In the genomic region with DNA sequence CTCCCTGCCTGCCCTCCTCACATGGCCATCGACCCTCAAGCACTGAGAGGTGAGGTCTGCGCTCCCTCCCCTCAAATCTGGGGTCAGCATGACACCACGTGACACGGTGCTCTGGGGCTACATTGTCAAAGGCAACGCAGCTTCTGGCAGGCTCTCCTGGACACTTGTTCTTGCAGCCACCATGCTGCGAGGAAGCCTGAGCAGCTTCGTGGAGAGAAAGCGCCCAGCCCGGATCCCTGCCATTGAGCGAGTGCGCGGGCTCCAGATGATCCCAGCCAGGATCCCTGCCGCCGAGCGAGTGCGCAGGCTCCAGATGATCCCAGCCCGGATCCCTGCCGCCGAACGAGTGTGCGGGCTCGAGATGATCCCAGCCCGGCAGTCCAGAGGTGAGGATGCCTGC, we compare ENCODE assay signal across 21 cellular contexts.
DNase-seq lines count a peak whose midpoint lies in the region; FAIRE-seq and TF ChIP-seq lines count a peak whose summit lies in the region.
"Had no signal": no experiment of that assay in that cellular context is flagged by ENCODE, and none has a peak within 500 bp of the region (broad histone marks: within the 10 kb centered on the region; RNA-seq: fewer than 3 reads in every experiment).

No MANE protein-coding gene starts in this region.

- no peak overlapping the region for H3K27ac ChIP-seq in esophagus muscularis mucosa (replicated peaks in 1 of 4)
- H3K27ac ChIP-seq: A549; BLaER1 treated with 17β-estradiol and CSF1 and Interleukin-3, amounts not matched to agents 10 nM and 100 nM; Peyer's patch had no signal

- TF ChIP-seq POLR2A in GM12891 (IDR thresholded peaks at IDR 0.05; ENCODE audit: low read depth, low read length) = no peak
- TF ChIP-seq POLR2A in esophagus muscularis mucosa (IDR thresholded peaks at IDR 0.05; ENCODE audit: low read depth) = no peak

- H3K4me3 ChIP-seq in H7 (ENCODE audit: insufficient read depth, low read depth, low read length) = no peak overlapping the region
- H3K4me3 ChIP-seq in esophagus muscularis mucosa = no peak overlapping the region
- H3K4me3 ChIP-seq in MG63 = no peak overlapping the region
- H3K4me3 ChIP-seq: A549; BLaER1 treated with 17β-estradiol and CSF1 and Interleukin-3, amounts not matched to agents 10 nM and 100 nM; Peyer's patch had no signal

- DNase-seq in GM12891 (ENCODE audit: insufficient read length, low spot score) (peak; percentile 13), H7 (peak; percentile 37), esophagus muscularis mucosa (ENCODE audit: extremely low spot score) (peak; percentile 75), posterior vena cava (ENCODE audit: low spot score) (peak; percentile 74), ureter (ENCODE audit: low spot score) (no peak), NCI-H146 treated with DMSO at 0.1 percent for 48 hours (lab: John Stamatoyannopoulos, UW; ENCODE audit: unreplicated experiment) (no peak), MG63 (no peak)
- DNase-seq: AML-193; CD4-positive, alpha-beta T cell; KBM-7; NCI-H1105 treated with DMSO at 0.1 percent for 48 hours; NCI-H146; NCI-H2029 treated with DMSO at 0.1 percent for 48 hours; NCI-H2227 treated with DMSO at 0.1 percent for 48 hours; NCI-H526 treated with DMSO at 0.1 percent for 48 hours; Peyer's patch; SHP77 treated with DMSO at 0.1 percent for 48 hours; SW 1271 had no signal

- H3K27me3 ChIP-seq in H7 (ENCODE audit: control insufficient read depth, insufficient read depth, low read length) (no peaks in the 10 kb centered on the region), esophagus muscularis mucosa (no peaks in the 10 kb centered on the region), MG63 (no peaks in the 10 kb centered on the region)
- H3K27me3 ChIP-seq: BLaER1 treated with 17β-estradiol and CSF1 and Interleukin-3, amounts not matched to agents 10 nM and 100 nM; Peyer's patch had no signal

- no peak for FAIRE-seq in GM12891 (lab: Jason Lieb, UNC)
- FAIRE-seq: A549, GM18507 had no signal

- TF ChIP-seq EP300 in esophagus muscularis mucosa (IDR thresholded peaks at IDR 0.05) = no peak

- WGBS in esophagus muscularis mucosa = 98% methylated on average over 9 of the region's 23 CpGs

- peaks cover 3 to 20% (median 16%) of the 10 kb centered on the region in 4 donors for H3K4me1 ChIP-seq in esophagus muscularis mucosa
- H3K4me1 ChIP-seq: A549, Peyer's patch had no signal

- H3K9me3 ChIP-seq in esophagus muscularis mucosa (no peaks in the 10 kb centered on the region), MG63 (no peaks in the 10 kb centered on the region)
- H3K9me3 ChIP-seq: A549, Peyer's patch had no signal

- no peak for TF ChIP-seq CTCF in esophagus muscularis mucosa (IDR thresholded peaks at IDR 0.05)

- intact Hi-C loops in esophagus muscularis mucosa (cut with DNase I) = no loop called here
- intact Hi-C loops in posterior vena cava (cut with DNase I) = no loop called here

- H3K36me3 ChIP-seq in H7 (replicated peaks; ENCODE audit: control insufficient read depth, insufficient read depth, low read length) (no peaks in the 10 kb centered on the region), esophagus muscularis mucosa (peaks cover 0 to 10% (median 5%) of the 10 kb centered on the region in 4 donors), MG63 (peaks cover 5% of the 10 kb centered on the region)
- H3K36me3 ChIP-seq: Peyer's patch had no signal

TF ChIP-seq in GM12891, 5 proteins besides CTCF, POLR2A, EP300 and RAD21:
- no peak for TF ChIP-seq TAF1 (IDR thresholded peaks at IDR 0.05; ENCODE audit: low read depth, low read length)
- no peak for TF ChIP-seq SPI1 (IDR thresholded peaks at IDR 0.05; ENCODE audit: low read depth, low read length)
- TF ChIP-seq PAX5 (IDR thresholded peaks at IDR 0.05; ENCODE audit: insufficient read depth, low read length, severe bottlenecking) = no peak
- TF ChIP-seq POLR2AphosphoS5 (IDR thresholded peaks at IDR 0.05; ENCODE audit: low read depth, low read length) = no peak
- TF ChIP-seq POU2F2 (IDR thresholded peaks at IDR 0.05; ENCODE audit: low read depth, low read length) = no peak

Comparison
In these comparisons a context has a peak if more than half of its experiments do, and no peak if none do; other contexts are left out.
1. DNase-seq: peak in GM12891 (single experiment), H7 (single experiment), esophagus muscularis mucosa (single experiment) and posterior vena cava (single experiment); none in ureter (single experiment), NCI-H146 treated with DMSO at 0.1 percent for 48 hours (single experiment) and MG63 (single experiment).